Comparison of ENCODE assay signal across 32 cellular contexts in genomic region chr11:94632356-94632755, GRCh38.
"Had no signal": no experiment of that assay in that cellular context is flagged by ENCODE, and none has a peak within 500 bp of the region (broad histone marks: within the 10 kb centered on the region; RNA-seq: fewer than 3 reads in every experiment).

No MANE protein-coding gene starts in this region.

- DNase-seq: activated CD4-positive, alpha-beta memory T cell treated with anti-CD3 and anti-CD28 coated beads, Interleukin-2, amount 10 ng/mL, durations not matched to agents 7 days and 5 days; activated CD4-positive, alpha-beta T cell treated with anti-CD3 and anti-CD28 coated beads for 1 hour; activated CD4-positive, alpha-beta T cell treated with anti-CD3 and anti-CD28 coated beads for 36 hours; activated CD4-positive, alpha-beta T cell treated with anti-CD3 and anti-CD28 coated beads for 48 hours; activated CD4-positive, alpha-beta T cell treated with anti-CD3 and anti-CD28 coated beads, Interleukin-2, amount 10 ng/mL, durations not matched to agents 7 days and 5 days; activated CD4-positive, alpha-beta T cell treated with anti-CD3 and anti-CD28 coated beads, Interleukin-2, amount 50 U/mL, for 48 hours; activated CD4-positive, CD25-positive, alpha-beta regulatory T cell; activated CD8-positive, alpha-beta memory T cell treated with anti-CD3 and anti-CD28 coated beads for 24 hours; activated CD8-positive, alpha-beta memory T cell treated with anti-CD3 and anti-CD28 coated beads, Interleukin-2, amount 10 ng/mL, durations not matched to agents 7 days and 5 days; activated CD8-positive, alpha-beta memory T cell treated with anti-CD3 and anti-CD28 coated beads, Interleukin-2, amount 50 U/mL, for 48 hours; activated CD8-positive, alpha-beta T cell treated with anti-CD3 and anti-CD28 coated beads, Interleukin-2, amount 10 ng/mL, durations not matched to agents 7 days and 5 days; activated effector memory CD4-positive, alpha-beta T cell treated with Interleukin-2 at 50 U/mL for 16 hours; activated gamma-delta T cell; activated naive CD4-positive, alpha-beta T cell treated with anti-CD3 and anti-CD28 coated beads, Interleukin-2, amount 10 ng/mL, durations not matched to agents 7 days and 5 days; activated naive CD4-positive, alpha-beta T cell treated with Interleukin-2 at 50 U/mL for 16 hours; activated naive CD8-positive, alpha-beta T cell treated with anti-CD3 and anti-CD28 coated beads, Interleukin-2, amount 10 ng/mL, durations not matched to agents 7 days and 5 days; activated naive CD8-positive, alpha-beta T cell treated with anti-CD3 and anti-CD28 coated beads, Interleukin-2, amount 50 U/mL, for 24 hours; activated T-cell treated with anti-CD3 and anti-CD28 coated beads, Interleukin-2, amount 50 U/mL, for 24 hours; activated T-cell treated with anti-CD3 and anti-CD28 coated beads, Interleukin-2, amount 50 U/mL, for 48 hours; amygdala; anterior cingulate cortex; caudate nucleus; cerebellar nuclear complex; T-helper 2 cell; T-helper 9 cell; WERI-Rb-1 had no signal

- H3K27ac ChIP-seq: ascending aorta, cardiac muscle cell, WERI-Rb-1 had no signal

- ATAC-seq: activated CD4-positive, alpha-beta T cell treated with anti-CD3 and anti-CD28 coated beads for 36 hours; activated CD4-positive, CD25-positive, alpha-beta regulatory T cell treated with anti-CD3 and anti-CD28 coated beads, Interleukin-2, amount 50 U/mL, for 24 hours; activated CD8-positive, alpha-beta memory T cell treated with anti-CD3 and anti-CD28 coated beads, Interleukin-2, amount 10 ng/mL, durations not matched to agents 7 days and 5 days; activated CD8-positive, alpha-beta T cell treated with anti-CD3 and anti-CD28 coated beads, Interleukin-2, amount 10 ng/mL, durations not matched to agents 7 days and 5 days; activated naive CD8-positive, alpha-beta T cell treated with anti-CD3 and anti-CD28 coated beads, Interleukin-2, amount 50 U/mL, for 24 hours; WTC11 had no signal

- H3K9me3 ChIP-seq: ascending aorta had no signal

- H3K36me3 ChIP-seq: ascending aorta, cardiac muscle cell, WERI-Rb-1 had no signal

- H3K4me3 ChIP-seq: ascending aorta, cardiac muscle cell had no signal

- FAIRE-seq: bronchial epithelial cell, TTC549 had no signal

- H3K4me1 ChIP-seq: ascending aorta had no signal

- H3K27me3 ChIP-seq: ascending aorta, cardiac muscle cell had no signal
